2 cellular contexts compared by ENCODE assay signal in the genomic region with DNA sequence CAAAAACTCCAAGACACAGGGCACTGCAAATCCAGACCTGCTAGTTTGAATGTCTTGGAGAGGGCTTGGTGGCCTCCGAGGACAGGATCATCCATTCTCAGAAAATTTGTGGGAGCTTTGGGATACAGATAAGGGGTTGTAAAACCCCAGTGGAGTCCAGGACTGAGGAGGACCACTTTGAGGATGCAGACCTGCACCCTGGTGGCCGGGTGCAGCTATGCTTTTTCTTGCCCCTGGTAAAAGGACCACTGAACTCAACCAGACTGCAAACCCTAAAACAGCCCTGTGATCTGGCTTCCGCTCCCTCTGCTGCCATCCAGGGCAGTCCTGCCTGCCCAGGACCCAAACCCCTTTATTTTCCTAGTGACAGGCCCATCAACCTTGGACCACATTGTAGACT.
TF ChIP-seq lines count a peak whose summit lies in the region.

No MANE protein-coding gene starts in this region.

TF ChIP-seq in HepG2, 621 proteins besides CTCF, POLR2A, EP300 and RAD21:
- TF ChIP-seq SMC3 (IDR thresholded peaks at IDR 0.05; ENCODE audit: low read length) (peak; percentile 65), MEIS2 (CRISPR knock-in tag; IDR thresholded peaks at IDR 0.05) (no peak), STAG1 (CRISPR knock-in tag; IDR thresholded peaks at IDR 0.05) (peak; percentile 41)

TF ChIP-seq in endothelial cell of umbilical vein, 7 proteins besides CTCF, POLR2A, EP300 and RAD21:
- TF ChIP-seq FOS (IDR thresholded peaks at IDR 0.05; ENCODE audit: borderline replicate concordance, insufficient read depth, low read length) (no peak), JUN (IDR thresholded peaks at IDR 0.05; ENCODE audit: borderline replicate concordance, insufficient read depth, insufficient read length, low read depth) (no peak), EZH2 (IDR thresholded peaks at IDR 0.05; ENCODE audit: borderline replicate concordance, low read depth, low read length, severe bottlenecking) (no peak), GATA2 (IDR thresholded peaks at IDR 0.05; ENCODE audit: insufficient read depth, insufficient read length, low read depth, low read length) (no peak), MYC (IDR thresholded peaks at IDR 0.05; ENCODE audit: low read depth, low read length) (no peak), POLR2AphosphoS5 (IDR thresholded peaks at IDR 0.05; ENCODE audit: insufficient read depth, low read depth, low read length) (no peak)
- TF ChIP-seq, protein P1, sequence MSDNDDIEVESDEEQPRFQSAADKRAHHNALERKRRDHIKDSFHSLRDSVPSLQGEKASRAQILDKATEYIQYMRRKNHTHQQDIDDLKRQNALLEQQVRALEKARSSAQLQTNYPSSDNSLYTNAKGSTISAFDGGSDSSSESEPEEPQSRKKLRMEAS (IDR thresholded peaks at IDR 0.05; ENCODE audit: insufficient read depth, insufficient read length), result no peak
